Comparison of ENCODE assay signal across 21 cellular contexts in the genomic region with DNA sequence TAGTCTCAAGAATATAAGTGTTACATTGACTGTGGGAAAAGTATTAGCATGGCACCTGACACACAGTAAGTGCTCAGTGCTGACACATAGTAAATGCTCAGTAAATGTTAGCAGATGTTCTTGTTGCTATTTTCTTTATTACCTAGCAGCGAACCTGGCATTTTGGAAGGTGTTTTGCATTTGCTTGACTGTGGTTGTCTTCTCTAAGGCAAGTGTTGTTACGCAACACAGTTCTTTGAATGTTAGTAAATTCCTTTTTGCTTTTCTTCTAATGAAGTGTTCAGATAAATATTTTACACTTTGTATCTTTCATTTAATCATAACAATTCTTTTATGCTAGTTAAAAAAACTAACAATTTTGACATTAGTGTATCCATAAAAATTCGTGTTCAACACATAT. TPM values are rescaled to one million over a fixed set of nuclear protein-coding genes. Genes with fewer than 3 reads are reported as not detected.
"Had no signal": no experiment of that assay in that cellular context is flagged by ENCODE, and none has a peak within 500 bp of the region (broad histone marks: within the 10 kb centered on the region; RNA-seq: fewer than 3 reads in every experiment).

No MANE protein-coding gene starts in this region.

- H3K27me3 ChIP-seq: foreskin keratinocyte, hepatocyte, upper lobe of right lung had no signal

- H3K4me1 ChIP-seq: foreskin keratinocyte had no signal

- H2AFZ ChIP-seq: hepatocyte had no signal

- H3K4me3 ChIP-seq: hepatocyte, lung, upper lobe of right lung had no signal

- H3K4me2 ChIP-seq: hepatocyte had no signal

- H3K9me3 ChIP-seq: upper lobe of right lung had no signal

- H3K27ac ChIP-seq: foreskin keratinocyte, hepatocyte had no signal

- H3K36me3 ChIP-seq: upper lobe of right lung had no signal

- DNase-seq: activated CD8-positive, alpha-beta memory T cell treated with anti-CD3 and anti-CD28 coated beads, Interleukin-2, amount 50 U/mL, for 4 hours; activated naive CD4-positive, alpha-beta T cell treated with Interleukin-2 at 50 U/mL for 16 hours; activated naive CD8-positive, alpha-beta T cell treated with anti-CD3 and anti-CD28 coated beads for 36 hours; activated T-cell treated with anti-CD3 and anti-CD28 coated beads, Interleukin-2, amount 50 U/mL, for 24 hours; amniotic stem cell; cerebellar nuclear complex; cortex of kidney; foreskin keratinocyte; immature natural killer cell; naive B cell; occipital lobe; posterior cingulate gyrus; retina; stimulated activated CD4-positive, alpha-beta T cell treated with anti-CD3 and anti-CD28 coated beads, Interleukin-4, amount 100 ng/mL, for 4 hours; stimulated activated naive CD8-positive, alpha-beta T cell treated with anti-CD3 and anti-CD28 coated beads, Interleukin-15, Interleukin-2, amounts not matched to agents 100 U/mL and 50 U/mL, for 24 hours; T-helper 9 cell; upper lobe of right lung had no signal

RNA-seq across cellular contexts. Expression of a gene that starts 5.2 kb away (rescaled TPM):
- total RNA-seq: T-helper 1 cell treated with Interleukin-12 subunit alpha and Interleukin-12 subunit beta and Interleukin-4 antibody, amounts not matched to agents 30 ng/mL and 1 ng/mL, for 36 hours had no signal
- polyA plus RNA-seq: neural cell had no signal
